Comparison of ENCODE assay signal across 1 cellular context in genomic region chr17:82630212-82630611, GRCh38.
TF ChIP-seq lines count a peak whose summit lies in the region.

No MANE protein-coding gene starts in this region.

TF ChIP-seq in WTC11, 78 proteins besides CTCF, POLR2A, EP300 and RAD21 (continued from another document):
- TF ChIP-seq, protein P1, sequence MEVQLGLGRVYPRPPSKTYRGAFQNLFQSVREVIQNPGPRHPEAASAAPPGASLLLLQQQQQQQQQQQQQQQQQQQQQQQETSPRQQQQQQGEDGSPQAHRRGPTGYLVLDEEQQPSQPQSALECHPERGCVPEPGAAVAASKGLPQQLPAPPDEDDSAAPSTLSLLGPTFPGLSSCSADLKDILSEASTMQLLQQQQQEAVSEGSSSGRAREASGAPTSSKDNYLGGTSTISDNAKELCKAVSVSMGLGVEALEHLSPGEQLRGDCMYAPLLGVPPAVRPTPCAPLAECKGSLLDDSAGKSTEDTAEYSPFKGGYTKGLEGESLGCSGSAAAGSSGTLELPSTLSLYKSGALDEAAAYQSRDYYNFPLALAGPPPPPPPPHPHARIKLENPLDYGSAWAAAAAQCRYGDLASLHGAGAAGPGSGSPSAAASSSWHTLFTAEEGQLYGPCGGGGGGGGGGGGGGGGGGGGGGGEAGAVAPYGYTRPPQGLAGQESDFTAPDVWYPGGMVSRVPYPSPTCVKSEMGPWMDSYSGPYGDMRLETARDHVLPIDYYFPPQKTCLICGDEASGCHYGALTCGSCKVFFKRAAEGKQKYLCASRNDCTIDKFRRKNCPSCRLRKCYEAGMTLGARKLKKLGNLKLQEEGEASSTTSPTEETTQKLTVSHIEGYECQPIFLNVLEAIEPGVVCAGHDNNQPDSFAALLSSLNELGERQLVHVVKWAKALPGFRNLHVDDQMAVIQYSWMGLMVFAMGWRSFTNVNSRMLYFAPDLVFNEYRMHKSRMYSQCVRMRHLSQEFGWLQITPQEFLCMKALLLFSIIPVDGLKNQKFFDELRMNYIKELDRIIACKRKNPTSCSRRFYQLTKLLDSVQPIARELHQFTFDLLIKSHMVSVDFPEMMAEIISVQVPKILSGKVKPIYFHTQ (CRISPR knock-in tag; IDR thresholded peaks at IDR 0.05), result no peak
- TF ChIP-seq HMGXB4 (CRISPR knock-in tag; IDR thresholded peaks at IDR 0.05), result no peak
- TF ChIP-seq PREB (CRISPR knock-in tag; IDR thresholded peaks at IDR 0.05; ENCODE audit: borderline replicate concordance), result no peak
- no peak for TF ChIP-seq FOXJ3 (CRISPR knock-in tag; IDR thresholded peaks at IDR 0.05; ENCODE audit: borderline replicate concordance)
- no peak for TF ChIP-seq MAX (CRISPR knock-in tag; IDR thresholded peaks at IDR 0.05)
- no peak for TF ChIP-seq ZBTB21 (CRISPR knock-in tag; IDR thresholded peaks at IDR 0.05; ENCODE audit: borderline replicate concordance)
- no peak for TF ChIP-seq ZNF416 (CRISPR knock-in tag; IDR thresholded peaks at IDR 0.05)
- TF ChIP-seq ETV6 (CRISPR knock-in tag; IDR thresholded peaks at IDR 0.05), result no peak
